ENCODE assay signal across 9 cellular contexts in genomic region chr20:54017846-54018245, GRCh38. TPM values are rescaled to one million over a fixed set of nuclear protein-coding genes. Genes with fewer than 3 reads are reported as not detected.
DNase-seq lines count a peak whose midpoint lies in the region; ATAC-seq and TF ChIP-seq lines count a peak whose summit lies in the region.
"Had no signal": no experiment of that assay in that cellular context is flagged by ENCODE, and none has a peak within 500 bp of the region (broad histone marks: within the 10 kb centered on the region; RNA-seq: fewer than 3 reads in every experiment).

No MANE protein-coding gene starts in this region.

- peak; percentile 85 for ATAC-seq in HG02759 (IDR thresholded peaks at IDR 0.05; ENCODE audit: unreplicated experiment)
- ATAC-seq in stimulated activated effector memory CD8-positive, alpha-beta T cell treated with anti-CD3 and anti-CD28 coated beads, Interleukin-12 subunit alpha, Interleukin-12 subunit beta, amount 100 ng/mL, for 72 hours = peak; percentile 45

- peaks cover 2% of the 10 kb centered on the region for H3K27me3 Mint-ChIP-seq in activated CD4-positive, alpha-beta T cell treated with anti-CD3 and anti-CD28 coated beads, Interleukin-2, amount 10 ng/mL, durations not matched to agents 7 days and 5 days

- no peaks in the 10 kb centered on the region for H3K9me3 ChIP-seq in MM.1S (replicated peaks; ENCODE audit: insufficient read depth, low read length)

- H3K4me1 Mint-ChIP-seq in activated CD4-positive, alpha-beta T cell treated with anti-CD3 and anti-CD28 coated beads, Interleukin-2, amount 10 ng/mL, durations not matched to agents 7 days and 5 days = peaks cover 8% of the 10 kb centered on the region
- H3K4me1 Mint-ChIP-seq in stimulated activated effector memory CD8-positive, alpha-beta T cell treated with anti-CD3 and anti-CD28 coated beads, Interleukin-12 subunit alpha, Interleukin-12 subunit beta, amount 100 ng/mL, for 72 hours = peaks cover 9% of the 10 kb centered on the region

- no peaks in the 10 kb centered on the region for H3K36me3 Mint-ChIP-seq in activated CD4-positive, alpha-beta T cell treated with anti-CD3 and anti-CD28 coated beads, Interleukin-2, amount 10 ng/mL, durations not matched to agents 7 days and 5 days (ENCODE audit: low read depth)
- H3K36me3 Mint-ChIP-seq in stimulated activated effector memory CD8-positive, alpha-beta T cell treated with anti-CD3 and anti-CD28 coated beads, Interleukin-12 subunit alpha, Interleukin-12 subunit beta, amount 100 ng/mL, for 72 hours = no peaks in the 10 kb centered on the region

- TF ChIP-seq CTCF in MM.1S (IDR thresholded peaks at IDR 0.05; ENCODE audit: low read length) = no peak

- no peaks in the 10 kb centered on the region for H3K27me3 ChIP-seq in MM.1S (replicated peaks; ENCODE audit: insufficient read depth, low read length)

- H4K20me1 ChIP-seq in MM.1S (ENCODE audit: insufficient read depth, low read length) = no peaks in the 10 kb centered on the region

- peaks cover 22% of the 10 kb centered on the region for H3K4me1 ChIP-seq in MM.1S (ENCODE audit: low read length)

- H3K4me2 ChIP-seq in MM.1S (ENCODE audit: low read depth, low read length) = peak overlapping the region; percentile 56

- POLR2A ChIA-PET in activated CD4-positive, alpha-beta T cell treated with anti-CD3 and anti-CD28 coated beads, Interleukin-2, amount 10 ng/mL, durations not matched to agents 7 days and 5 days (lab: Charles Lee) = no interaction called here

- DNase-seq in activated CD4-positive, alpha-beta T cell treated with anti-CD3 and anti-CD28 coated beads, Interleukin-2, amount 10 ng/mL, durations not matched to agents 7 days and 5 days = no peak
- DNase-seq in activated CD4-positive, alpha-beta T cell treated with anti-CD3 and anti-CD28 coated beads for 48 hours = no peak
- DNase-seq in MM.1S = peak; percentile 70
- no peak for DNase-seq in stimulated activated effector memory CD8-positive, alpha-beta T cell treated with anti-CD3 and anti-CD28 coated beads, Interleukin-12 subunit alpha, Interleukin-12 subunit beta, amount 100 ng/mL, for 72 hours (ENCODE audit: low spot score in 2 of 2)
- DNase-seq in NCI-H1930 (lab: John Stamatoyannopoulos, UW) = no peak
- no peak for DNase-seq in DMS79 (lab: John Stamatoyannopoulos, UW)
- no peak for DNase-seq in stimulated activated naive CD4-positive, alpha-beta T cell treated with Interleukin-2 at 50 U/mL for 16 hours (lab: John Stamatoyannopoulos, UW)
- DNase-seq: activated CD4-positive, CD25-positive, alpha-beta regulatory T cell treated with anti-CD3 and anti-CD28 coated beads, Interleukin-2, amount 50 U/mL, for 72 hours had no signal

- peak overlapping the region; percentile 1 for H3K27ac Mint-ChIP-seq in activated CD4-positive, alpha-beta T cell treated with anti-CD3 and anti-CD28 coated beads, Interleukin-2, amount 10 ng/mL, durations not matched to agents 7 days and 5 days
- no peak overlapping the region for H3K27ac Mint-ChIP-seq in stimulated activated effector memory CD8-positive, alpha-beta T cell treated with anti-CD3 and anti-CD28 coated beads, Interleukin-12 subunit alpha, Interleukin-12 subunit beta, amount 100 ng/mL, for 72 hours

- peak overlapping the region; percentile 65 for H3K27ac ChIP-seq in MM.1S (ENCODE audit: low read length)

- H3K4me3 Mint-ChIP-seq in activated CD4-positive, alpha-beta T cell treated with anti-CD3 and anti-CD28 coated beads, Interleukin-2, amount 10 ng/mL, durations not matched to agents 7 days and 5 days = no peak overlapping the region
- no peak overlapping the region for H3K4me3 Mint-ChIP-seq in stimulated activated effector memory CD8-positive, alpha-beta T cell treated with anti-CD3 and anti-CD28 coated beads, Interleukin-12 subunit alpha, Interleukin-12 subunit beta, amount 100 ng/mL, for 72 hours

- H3F3A ChIP-seq in MM.1S (ENCODE audit: insufficient read depth, low read length) = peaks cover 11% of the 10 kb centered on the region

- peak overlapping the region; percentile 40 for H2AFZ ChIP-seq in MM.1S (ENCODE audit: low read length)

- no peaks in the 10 kb centered on the region for H3K79me2 ChIP-seq in MM.1S (ENCODE audit: low read length)

- peak overlapping the region; percentile 30; the same call in 1 of the 2 replicates for H3K9ac ChIP-seq in MM.1S (ENCODE audit: low read length)

- H3K9me2 ChIP-seq in MM.1S (replicated peaks; ENCODE audit: insufficient read depth, low read length) = no peaks in the 10 kb centered on the region

- no peaks in the 10 kb centered on the region for H3K36me3 ChIP-seq in MM.1S (replicated peaks; ENCODE audit: insufficient read depth, low read length)

- CTCF ChIA-PET in activated CD4-positive, alpha-beta T cell treated with anti-CD3 and anti-CD28 coated beads, Interleukin-2, amount 10 ng/mL, durations not matched to agents 7 days and 5 days (lab: Charles Lee) = no interaction called here

- H3K9me3 Mint-ChIP-seq in activated CD4-positive, alpha-beta T cell treated with anti-CD3 and anti-CD28 coated beads, Interleukin-2, amount 10 ng/mL, durations not matched to agents 7 days and 5 days = no peaks in the 10 kb centered on the region
- no peaks in the 10 kb centered on the region for H3K9me3 Mint-ChIP-seq in stimulated activated effector memory CD8-positive, alpha-beta T cell treated with anti-CD3 and anti-CD28 coated beads, Interleukin-12 subunit alpha, Interleukin-12 subunit beta, amount 100 ng/mL, for 72 hours

- H3K4me3 ChIP-seq in MM.1S (ENCODE audit: low read length) = peak overlapping the region; percentile 10

RNA-seq across cellular contexts. Expression of gene BCAS1, which starts 52.5 kb away (rescaled TPM):
- total RNA-seq in activated CD4-positive, alpha-beta T cell treated with anti-CD3 and anti-CD28 coated beads, Interleukin-2, amount 10 ng/mL, durations not matched to agents 7 days and 5 days = under 1 TPM in 1 of 2 experiments, not detected in 1; 0.06 TPM
